8 cellular contexts compared by ENCODE assay signal in genomic region chr11:95231126-95231880, GRCh38. TPM values are rescaled to one million over a fixed set of nuclear protein-coding genes. Genes with fewer than 3 reads are reported as not detected.
DNase-seq lines count a peak whose midpoint lies in the region; ATAC-seq, FAIRE-seq and TF ChIP-seq lines count a peak whose summit lies in the region.

A gene with protein sequence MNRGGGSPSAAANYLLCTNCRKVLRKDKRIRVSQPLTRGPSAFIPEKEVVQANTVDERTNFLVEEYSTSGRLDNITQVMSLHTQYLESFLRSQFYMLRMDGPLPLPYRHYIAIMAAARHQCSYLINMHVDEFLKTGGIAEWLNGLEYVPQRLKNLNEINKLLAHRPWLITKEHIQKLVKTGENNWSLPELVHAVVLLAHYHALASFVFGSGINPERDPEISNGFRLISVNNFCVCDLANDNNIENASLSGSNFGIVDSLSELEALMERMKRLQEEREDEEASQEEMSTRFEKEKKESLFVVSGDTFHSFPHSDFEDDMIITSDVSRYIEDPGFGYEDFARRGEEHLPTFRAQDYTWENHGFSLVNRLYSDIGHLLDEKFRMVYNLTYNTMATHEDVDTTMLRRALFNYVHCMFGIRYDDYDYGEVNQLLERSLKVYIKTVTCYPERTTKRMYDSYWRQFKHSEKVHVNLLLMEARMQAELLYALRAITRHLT (minus strand): TSS chr11:95231202. CDS start chr11:95230860, 342 bp downstream.

- ATAC-seq in HG02763 (IDR thresholded peaks at IDR 0.05; ENCODE audit: unreplicated experiment) = peak; percentile 95
- ATAC-seq in activated naive CD8-positive, alpha-beta T cell treated with anti-CD3 and anti-CD28 coated beads, Interleukin-2, amount 50 U/mL, for 24 hours = peak; percentile 97
- peak; percentile 91 to 95 (median 92) for ATAC-seq in pancreas

- peak; percentile 98 for FAIRE-seq in pancreas (lab: Jason Lieb, UNC)

- TF ChIP-seq CTCF in GM12875 (IDR thresholded peaks at IDR 0.05; ENCODE audit: borderline replicate concordance, insufficient read depth, low read depth, low read length) (no peak), cardiac muscle cell (IDR thresholded peaks at IDR 0.05; ENCODE audit: low read depth, low read length) (peak; percentile 15), pancreas (IDR thresholded peaks at IDR 0.05) (no peak), thyroid gland (IDR thresholded peaks at IDR 0.05) (peak in 3 of 6 experiments; percentile 15 to 40 (median 18))

- H3K4me3 Mint-ChIP-seq in activated naive CD8-positive, alpha-beta T cell treated with anti-CD3 and anti-CD28 coated beads, Interleukin-2, amount 50 U/mL, for 24 hours = no peak within 1 kb of the TSS

- H3K27me3 Mint-ChIP-seq in activated naive CD8-positive, alpha-beta T cell treated with anti-CD3 and anti-CD28 coated beads, Interleukin-2, amount 50 U/mL, for 24 hours = no peaks in the 10 kb centered on the region

- intact Hi-C loops in pancreas (cut with DNase I) (no loop called here), thyroid gland (cut with DNase I) (no loop called here)

- peak within 1 kb of the TSS; percentile 73 for H3K4me3 ChIP-seq in GM12875 (ENCODE audit: low read depth, low read length)
- H3K4me3 ChIP-seq in cardiac muscle cell = peak within 1 kb of the TSS; percentile 95
- H3K4me3 ChIP-seq in pancreas = peak within 1 kb of the TSS; percentile 81 to 91 (median 86)
- peak within 1 kb of the TSS; percentile 23 to 88 (median 73) for H3K4me3 ChIP-seq in thyroid gland (replicated peaks in 1 of 3)

- TF ChIP-seq POLR2A in thyroid gland (IDR thresholded peaks at IDR 0.05) = peak in 1 of 2 donors; percentile 90

- peak within 1 kb of the TSS; percentile 78 for H3K27ac ChIP-seq in cardiac muscle cell
- peak within 1 kb of the TSS; percentile 66 to 96 (median 85) for H3K27ac ChIP-seq in pancreas
- peak within 1 kb of the TSS; percentile 82 to 97 (median 86) for H3K27ac ChIP-seq in thyroid gland

- DNase-seq in NCI-H1417 treated with DMSO at 0.1 percent for 48 hours (lab: John Stamatoyannopoulos, UW) (peak; percentile 100), T follicular helper cell (ENCODE audit: low read depth) (peak; percentile 99), cardiac muscle cell (ENCODE audit: low read depth in 1 of 2, low spot score in 1 of 2) (peak; percentile 99 to 100), pancreas (peak; percentile 97 to 99 (median 99)), thyroid gland (peak; percentile 99)
- DNase-seq in activated naive CD8-positive, alpha-beta T cell treated with anti-CD3 and anti-CD28 coated beads, Interleukin-2, amount 50 U/mL, for 24 hours = peak; percentile 97

- H3K4me1 ChIP-seq in cardiac muscle cell (ENCODE audit: low read depth) (peaks cover 21% of the 10 kb centered on the region), pancreas (peaks cover 0 to 19% (median 4%) of the 10 kb centered on the region in 3 donors), thyroid gland (peaks cover 6 to 21% of the 10 kb centered on the region in 2 donors)

- H3K36me3 ChIP-seq in cardiac muscle cell = no peaks in the 10 kb centered on the region
- H3K36me3 ChIP-seq in pancreas = no peaks in the 10 kb centered on the region
- no peaks in the 10 kb centered on the region for H3K36me3 ChIP-seq in thyroid gland

- H3K9me3 Mint-ChIP-seq in activated naive CD8-positive, alpha-beta T cell treated with anti-CD3 and anti-CD28 coated beads, Interleukin-2, amount 50 U/mL, for 24 hours = no peaks in the 10 kb centered on the region

- H3K36me3 Mint-ChIP-seq in activated naive CD8-positive, alpha-beta T cell treated with anti-CD3 and anti-CD28 coated beads, Interleukin-2, amount 50 U/mL, for 24 hours (ENCODE audit: low read depth) = no peaks in the 10 kb centered on the region

- 1 to 2% methylated on average over 25 to 40 of the region's 40 CpGs for WGBS in pancreas, 2 donors
- 4% methylated on average over 9 to 11 of the region's 40 CpGs for WGBS in thyroid gland, 2 donors

- H3K27ac Mint-ChIP-seq in activated naive CD8-positive, alpha-beta T cell treated with anti-CD3 and anti-CD28 coated beads, Interleukin-2, amount 50 U/mL, for 24 hours = peak within 1 kb of the TSS; percentile 84

- no peaks in the 10 kb centered on the region for H3K9me3 ChIP-seq in cardiac muscle cell (ENCODE audit: low read depth)
- H3K9me3 ChIP-seq in pancreas = no peaks in the 10 kb centered on the region
- H3K9me3 ChIP-seq in thyroid gland = no peaks in the 10 kb centered on the region

- no peaks in the 10 kb centered on the region for H3K27me3 ChIP-seq in cardiac muscle cell
- H3K27me3 ChIP-seq in pancreas = no peaks in the 10 kb centered on the region
- H3K27me3 ChIP-seq in thyroid gland = no peaks in the 10 kb centered on the region

- peaks cover 43% of the 10 kb centered on the region for H3K4me1 Mint-ChIP-seq in activated naive CD8-positive, alpha-beta T cell treated with anti-CD3 and anti-CD28 coated beads, Interleukin-2, amount 50 U/mL, for 24 hours

RNA-seq across cellular contexts. Expression of the gene that starts here (rescaled TPM):
- total RNA-seq in cardiac muscle cell = 21.6 and 27.7 TPM in 2 replicates
- polyA plus RNA-seq in cardiac muscle cell = 3.9 and 6.0 TPM in 2 replicates
- total RNA-seq in pancreas = 10 to 100 TPM in 3 of 6 donors, 1 to 10 TPM in 3; 3.3 to 26.8 (median 10.3) TPM
- 1 to 10 TPM; 1.6 to 3.4 TPM for polyA plus RNA-seq in pancreas
- total RNA-seq in thyroid gland = 10 to 100 TPM; 54.3 to 82.2 (median 71.8) TPM

Comparison
In these comparisons a context has a peak if more than half of its experiments do, and no peak if none do; other contexts are left out.
1. Peak in every context shown above with its lines: DNase-seq, ATAC-seq, H3K4me3 ChIP-seq and H3K27ac ChIP-seq.